Comparison of ENCODE assay signal across 2 cellular contexts in genomic region chr21:44314561-44314960, GRCh38.
TF ChIP-seq lines count a peak whose summit lies in the region.

No MANE protein-coding gene starts in this region.

TF ChIP-seq in IMR-90, 13 proteins besides CTCF, POLR2A, EP300 and RAD21:
- TF ChIP-seq RCOR1 (IDR thresholded peaks at IDR 0.05; ENCODE audit: insufficient replicate concordance, low read length) (no peak), RFX5 (IDR thresholded peaks at IDR 0.05; ENCODE audit: low read depth, low read length) (no peak), CEBPB (IDR thresholded peaks at IDR 0.05; ENCODE audit: low read depth, low read length) (no peak), NFE2L2 (IDR thresholded peaks at IDR 0.05; ENCODE audit: low read depth, low read length) (no peak), ELK1 (IDR thresholded peaks at IDR 0.05; ENCODE audit: borderline replicate concordance, low read depth, low read length) (no peak), MAZ (IDR thresholded peaks at IDR 0.05; ENCODE audit: borderline replicate concordance, low read depth, low read length) (no peak), FOS (IDR thresholded peaks at IDR 0.05; ENCODE audit: low read depth, low read length) (no peak), SMC3 (IDR thresholded peaks at IDR 0.05; ENCODE audit: low read depth, low read length) (no peak), MAFK (IDR thresholded peaks at IDR 0.05; ENCODE audit: low read depth, low read length) (no peak), CHD1 (IDR thresholded peaks at IDR 0.05; ENCODE audit: low read depth, low read length) (no peak), MXI1 (IDR thresholded peaks at IDR 0.05; ENCODE audit: borderline replicate concordance, low read depth, low read length) (no peak), BHLHE40 (IDR thresholded peaks at IDR 0.05; ENCODE audit: low read depth, low read length) (no peak)
- TF ChIP-seq, protein P1, sequence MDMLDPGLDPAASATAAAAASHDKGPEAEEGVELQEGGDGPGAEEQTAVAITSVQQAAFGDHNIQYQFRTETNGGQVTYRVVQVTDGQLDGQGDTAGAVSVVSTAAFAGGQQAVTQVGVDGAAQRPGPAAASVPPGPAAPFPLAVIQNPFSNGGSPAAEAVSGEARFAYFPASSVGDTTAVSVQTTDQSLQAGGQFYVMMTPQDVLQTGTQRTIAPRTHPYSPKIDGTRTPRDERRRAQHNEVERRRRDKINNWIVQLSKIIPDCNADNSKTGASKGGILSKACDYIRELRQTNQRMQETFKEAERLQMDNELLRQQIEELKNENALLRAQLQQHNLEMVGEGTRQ (IDR thresholded peaks at IDR 0.05; ENCODE audit: low read depth, low read length) = no peak

TF ChIP-seq in H1, 55 proteins besides CTCF, POLR2A, EP300 and RAD21:
- TF ChIP-seq RNF2 (IDR thresholded peaks at IDR 0.05; ENCODE audit: borderline replicate concordance, low read depth, low read length, missing control alignments, poor library complexity, severe bottlenecking) = no peak
- TF ChIP-seq POLR2AphosphoS5 (IDR thresholded peaks at IDR 0.05; ENCODE audit: low read depth, low read length) = no peak
- no peak for TF ChIP-seq POU5F1 (IDR thresholded peaks at IDR 0.05; ENCODE audit: low read depth, low read length)
- no peak for TF ChIP-seq CHD1 (IDR thresholded peaks at IDR 0.05; ENCODE audit: low read depth, low read length)
- no peak for TF ChIP-seq NANOG (IDR thresholded peaks at IDR 0.05; ENCODE audit: insufficient read depth, low read depth, low read length, poor library complexity, severe bottlenecking)
